Comparison of ENCODE assay signal across 8 cellular contexts in genomic region chr2:186589733-186590537, GRCh38.
A peak's percentile ranks its signal among the peaks of the same experiment; 100 is the strongest.
DNase-seq lines count a peak whose midpoint lies in the region; ATAC-seq and TF ChIP-seq lines count a peak whose summit lies in the region.

Gene ITGAV, plus strand, starts transcription at chr2:186590056. Its CDS starts 283 bp downstream, at chr2:186590339.

- no peaks in the 10 kb centered on the region for H3K9me3 Mint-ChIP-seq in central memory CD8-positive, alpha-beta T cell

- H3K27me3 Mint-ChIP-seq in central memory CD8-positive, alpha-beta T cell, result peaks cover 12% of the 10 kb centered on the region

- CTCF ChIA-PET in AG04449 (lab: Yijun Ruan, JAX), result interaction anchor here (0.7 to 1.8 kb wide), 5 partner anchors 10 to 86 kb away, joined by 3 to 10 read pairs (median 4); no protein-coding TSS in a partner anchor

- DNase-seq in AG04449 (ENCODE audit: low read depth, low spot score), result peak; percentile 34
- peak; percentile 82 for DNase-seq in NCI-H2196 (lab: John Stamatoyannopoulos, UW; ENCODE audit: unreplicated experiment)
- DNase-seq in activated CD4-positive, CD25-positive, alpha-beta regulatory T cell treated with anti-CD3 and anti-CD28 coated beads, Interleukin-2, amount 50 U/mL, for 16 hours (ENCODE audit: low read depth, low spot score), result peak; percentile 40
- peak; percentile 56 to 73 for DNase-seq in central memory CD8-positive, alpha-beta T cell (ENCODE audit: low spot score in 2 of 2)
- DNase-seq in islet precursor cell, result peak; percentile 99
- DNase-seq in stimulated activated CD4-positive, alpha-beta T cell treated with anti-CD3 and anti-CD28 coated beads, Interleukin-12 subunit alpha, Interleukin-12 subunit beta, amount 100 ng/mL, for 4 hours, result peak; percentile 79

- POLR2A ChIA-PET in AG04449 (lab: Yijun Ruan, JAX), result interaction anchor here (0.6 to 1.9 kb wide), 18 partner anchors 8 to 104 kb away, joined by 3 to 19 read pairs (median 4); partner anchors contain the start of gene ZC3H15

- TF ChIP-seq CTCF in AG04449 (IDR thresholded peaks at IDR 0.05; ENCODE audit: insufficient read depth, low read length, missing control alignments), result no peak

- H3K4me3 ChIP-seq in AG04449 (ENCODE audit: low read depth, low read length), result peak within 1 kb of the TSS; percentile 87

- peaks cover 10% of the 10 kb centered on the region for H3K36me3 Mint-ChIP-seq in central memory CD8-positive, alpha-beta T cell (ENCODE audit: insufficient read depth)

- H3K27ac Mint-ChIP-seq in central memory CD8-positive, alpha-beta T cell (ENCODE audit: low read depth), result peak within 1 kb of the TSS; percentile 78

- peaks cover 27% of the 10 kb centered on the region for H3K4me1 Mint-ChIP-seq in central memory CD8-positive, alpha-beta T cell

- H3K4me3 Mint-ChIP-seq in central memory CD8-positive, alpha-beta T cell, result peak within 1 kb of the TSS; percentile 82

- ATAC-seq in GM18858 (IDR thresholded peaks at IDR 0.05; ENCODE audit: unreplicated experiment), result peak; percentile 93
- ATAC-seq in HG03066 (IDR thresholded peaks at IDR 0.05; ENCODE audit: low read depth, unreplicated experiment), result peak; percentile 95
- ATAC-seq in central memory CD8-positive, alpha-beta T cell (replicated peaks; ENCODE audit: extremely low read depth, poor library complexity, severe bottlenecking), result peak; percentile 88

Comparison
In these comparisons a context has a peak if more than half of its experiments do, and no peak if none do; other contexts are left out.
1. Peak in every context shown above with its lines: DNase-seq, ATAC-seq and H3K4me3 ChIP-seq.
2. DNase-seq: peak in every context shown above with its lines; median percentile 99 in islet precursor cell; 82 in NCI-H2196; 79 in stimulated activated CD4-positive, alpha-beta T cell treated with anti-CD3 and anti-CD28 coated beads, Interleukin-12 subunit alpha, Interleukin-12 subunit beta, amount 100 ng/mL, for 4 hours; 64 in central memory CD8-positive, alpha-beta T cell; 40 in activated CD4-positive, CD25-positive, alpha-beta regulatory T cell treated with anti-CD3 and anti-CD28 coated beads, Interleukin-2, amount 50 U/mL, for 16 hours; 34 in AG04449.